ENCODE assay signal across 10 cellular contexts in the genomic region with DNA sequence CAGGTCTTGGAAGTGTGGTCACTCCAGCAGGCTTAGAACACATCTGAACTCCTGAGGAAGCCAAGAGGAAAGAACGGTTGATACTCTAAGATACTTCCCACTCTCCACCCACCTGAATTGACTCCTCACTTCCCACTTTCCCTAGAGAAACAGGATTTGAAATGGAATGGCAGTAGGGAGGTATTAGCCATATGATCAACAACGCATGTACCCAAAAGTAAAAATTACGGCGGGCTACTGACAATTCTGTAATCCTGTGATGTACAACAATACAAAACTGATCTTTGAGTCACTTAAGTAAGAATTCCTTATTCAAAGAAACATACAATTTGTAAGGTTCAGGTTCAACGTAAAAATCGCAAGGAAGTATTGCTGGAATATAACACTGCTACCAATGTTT. TPM values are rescaled to one million over a fixed set of nuclear protein-coding genes. Genes with fewer than 3 reads are reported as not detected.
DNase-seq lines count a peak whose midpoint lies in the region; ATAC-seq and TF ChIP-seq lines count a peak whose summit lies in the region.
"Had no signal": no experiment of that assay in that cellular context is flagged by ENCODE, and none has a peak within 500 bp of the region (broad histone marks: within the 10 kb centered on the region; RNA-seq: fewer than 3 reads in every experiment).

No MANE protein-coding gene starts in this region.

- peak overlapping the region; percentile 99 for H3K4me3 ChIP-seq in PC-3 (ENCODE audit: low read length)
- H3K4me3 ChIP-seq in dorsolateral prefrontal cortex, result peak overlapping the region; percentile 42 to 99 (median 91)
- H3K4me3 ChIP-seq in transverse colon, result peak overlapping the region; percentile 66 to 94 (median 81)

- no peak overlapping the region for H3K4me3 Mint-ChIP-seq in activated naive CD8-positive, alpha-beta T cell treated with anti-CD3 and anti-CD28 coated beads for 36 hours
- H3K4me3 Mint-ChIP-seq: activated naive CD8-positive, alpha-beta T cell; nephron; stimulated activated naive B cell treated with anti-CD40 and anti-IgM and Interleukin-4, amounts not matched to agents 10 μg/mL and 1 μg/mL and 100 μg/mL, for 72 hours had no signal

- no peak for DNase-seq in PC-3
- no peak for DNase-seq in dorsolateral prefrontal cortex
- DNase-seq in medulla oblongata (ENCODE audit: extremely low spot score), result peak; percentile 41
- DNase-seq in transverse colon, result no peak
- DNase-seq in activated naive CD8-positive, alpha-beta T cell treated with anti-CD3 and anti-CD28 coated beads for 36 hours, result no peak
- DNase-seq in 8988T, result no peak
- DNase-seq: stimulated activated naive B cell treated with anti-CD40 and anti-IgM and Interleukin-4, amounts not matched to agents 10 μg/mL and 1 μg/mL and 100 μg/mL, for 72 hours had no signal

- H3K4me2 ChIP-seq in PC-3 (ENCODE audit: low read length), result peak overlapping the region; percentile 93

- ATAC-seq in PC-3, result no peak
- no peak for ATAC-seq in activated CD4-positive, CD25-positive, alpha-beta regulatory T cell treated with anti-CD3 and anti-CD28 coated beads, Interleukin-2, amount 50 U/mL, for 24 hours
- ATAC-seq: stimulated activated naive B cell treated with anti-CD40 and anti-IgM and Interleukin-4, amounts not matched to agents 10 μg/mL and 1 μg/mL and 100 μg/mL, for 72 hours had no signal

- peaks cover 9% of the 10 kb centered on the region for H3K4me1 Mint-ChIP-seq in activated naive CD8-positive, alpha-beta T cell treated with anti-CD3 and anti-CD28 coated beads for 36 hours

- H3K9me2 ChIP-seq in PC-3 (replicated peaks; ENCODE audit: low read length), result no peaks in the 10 kb centered on the region

- peak overlapping the region; percentile 99 for H3K9ac ChIP-seq in PC-3 (ENCODE audit: low read length)

- intact Hi-C loops in PC-3 (cut with micrococcal nuclease) (loop anchor here (1.0 to 10.0 kb wide), 2 partner anchors 113 to 706 kb away; no protein-coding TSS in a partner anchor), dorsolateral prefrontal cortex (cut with DNase I) (loop anchor here (5.0 to 10.0 kb wide), 2 partner anchors 325 to 433 kb away; no protein-coding TSS in a partner anchor), transverse colon (cut with DNase I; ENCODE audit: low total_unique reads) (no loop called here)

- no peaks in the 10 kb centered on the region for H3K36me3 Mint-ChIP-seq in activated naive CD8-positive, alpha-beta T cell treated with anti-CD3 and anti-CD28 coated beads for 36 hours
- H3K36me3 Mint-ChIP-seq: activated naive CD8-positive, alpha-beta T cell had no signal

- no peaks in the 10 kb centered on the region for H3K9me3 Mint-ChIP-seq in activated naive CD8-positive, alpha-beta T cell treated with anti-CD3 and anti-CD28 coated beads for 36 hours
- H3K9me3 Mint-ChIP-seq: nephron; stimulated activated naive B cell treated with anti-CD40 and anti-IgM and Interleukin-4, amounts not matched to agents 10 μg/mL and 1 μg/mL and 100 μg/mL, for 72 hours had no signal

- TF ChIP-seq POLR2A in transverse colon (IDR thresholded peaks at IDR 0.05), result no peak

- no peak overlapping the region for H3K27ac Mint-ChIP-seq in activated naive CD8-positive, alpha-beta T cell treated with anti-CD3 and anti-CD28 coated beads for 36 hours
- H3K27ac Mint-ChIP-seq: activated naive CD8-positive, alpha-beta T cell; nephron; stimulated activated naive B cell treated with anti-CD40 and anti-IgM and Interleukin-4, amounts not matched to agents 10 μg/mL and 1 μg/mL and 100 μg/mL, for 72 hours had no signal

- BruUV-seq in PC-3 (replicated peaks; lab: Mats Ljungman, UMichigan), result no TSS peak

- in situ Hi-C loops in transverse colon (cut with MboI; ENCODE audit: low pct_ligation_motif_present in 1 of 4, low pct_unique_long_range_greater_than_20kb in 1 of 4, low sequenced_read_pairs in 3 of 4), result loop anchor here in 1 of 4 donors (25.0 kb wide), 1 partner anchor 550 kb away; no protein-coding TSS in a partner anchor

- CTCF ChIA-PET in PC-3 (lab: Charles Lee), result no interaction called here

- H3K36me3 ChIP-seq in PC-3 (ENCODE audit: low read depth, low read length) (peaks cover 18% of the 10 kb centered on the region), transverse colon (peaks cover 0 to 6% (median 0%) of the 10 kb centered on the region in 4 donors)

- peaks cover 58% of the 10 kb centered on the region for H4K20me1 ChIP-seq in PC-3 (ENCODE audit: low read length)

- H3K27ac ChIP-seq in PC-3 (ENCODE audit: low read length), result no peak overlapping the region
- peak overlapping the region in 57 of 59 donors; percentile 2 to 100 (median 96) for H3K27ac ChIP-seq in dorsolateral prefrontal cortex
- H3K27ac ChIP-seq in transverse colon, result peak overlapping the region; percentile 95 to 98 (median 96)

- TF ChIP-seq CTCF in PC-3 (conservative IDR thresholded peaks at IDR 0.05; ENCODE audit: low read depth, low read length), result no peak
- TF ChIP-seq CTCF in dorsolateral prefrontal cortex (IDR thresholded peaks at IDR 0.05 in 54 of 56, conservative IDR thresholded peaks at IDR 0.05 in 2 of 56; ENCODE audit: low read depth in 1 of 56, partially characterized antibody in 56 of 56), result no peak
- TF ChIP-seq CTCF in transverse colon (IDR thresholded peaks at IDR 0.05), result no peak

- H2AFZ ChIP-seq in PC-3 (ENCODE audit: low read length), result no peak overlapping the region

- H3K27me3 ChIP-seq in PC-3 (ENCODE audit: low read length) (no peaks in the 10 kb centered on the region), dorsolateral prefrontal cortex (no peaks in the 10 kb centered on the region), transverse colon (no peaks in the 10 kb centered on the region)

- H3K4me1 ChIP-seq in PC-3 (ENCODE audit: insufficient read depth, low read length) (peaks cover 28% of the 10 kb centered on the region), transverse colon (peaks cover 0 to 23% (median 3%) of the 10 kb centered on the region in 4 donors)

- peaks cover 79% of the 10 kb centered on the region for H3K79me2 ChIP-seq in PC-3 (ENCODE audit: low read length)

- H3K27me3 Mint-ChIP-seq in activated naive CD8-positive, alpha-beta T cell treated with anti-CD3 and anti-CD28 coated beads for 36 hours, result peaks cover 25% of the 10 kb centered on the region

- H3F3A ChIP-seq in PC-3 (ENCODE audit: low read length, unreplicated experiment), result no peaks in the 10 kb centered on the region

- POLR2A ChIA-PET in PC-3 (lab: Charles Lee; ENCODE audit: unreplicated experiment), result interaction anchor here (0.6 kb wide), 1 partner anchor 1043 kb away, joined by 4 read pairs; no protein-coding TSS in a partner anchor

- H3K9me3 ChIP-seq in PC-3 (ENCODE audit: low read length), result no peaks in the 10 kb centered on the region
- H3K9me3 ChIP-seq in transverse colon, result no peaks in the 10 kb centered on the region

- no peak for TF ChIP-seq EP300 in transverse colon (IDR thresholded peaks at IDR 0.05; ENCODE audit: low read depth)

- 36 to 57% methylated on average over 5 to 6 of the region's 6 CpGs for WGBS in transverse colon (ENCODE audit: low coverage in 1 of 2), 2 donors

RNA-seq across cellular contexts. Expression of a gene that starts 3.2 kb away (rescaled TPM):
- total RNA-seq in PC-3 (2014; rRNA removed), result 16.5 and 19.0 TPM in 2 replicates
- total RNA-seq in dorsolateral prefrontal cortex, result 10 to 100 TPM; 32.1 to 76.2 (median 48.1) TPM
- 10 to 100 TPM; 21.1 to 52.1 (median 36.6) TPM for total RNA-seq in transverse colon
- under 1 TPM; 0.33 to 0.44 TPM for total RNA-seq in activated naive CD8-positive, alpha-beta T cell treated with anti-CD3 and anti-CD28 coated beads for 36 hours

Comparison
In these comparisons a context has a peak if more than half of its experiments do, and no peak if none do; other contexts are left out.
1. RNA of a gene that starts 3.2 kb away (total RNA-seq): 21.1 to 52.1 TPM in transverse colon, 32.1 to 76.2 TPM in dorsolateral prefrontal cortex and 16.5 to 19.0 TPM in PC-3; 0.33 to 0.44 TPM in activated naive CD8-positive, alpha-beta T cell treated with anti-CD3 and anti-CD28 coated beads for 36 hours; every median in the first group is over 10 times any median in the second.
2. Peak in every context shown above with its lines, with median percentiles within 50 percentile points of each other: H3K4me3 ChIP-seq.